Comparison of ENCODE assay signal across 17 cellular contexts in genomic region chr7:33053716-33054115, GRCh38. TPM values are rescaled to one million over a fixed set of nuclear protein-coding genes. Genes with fewer than 3 reads are reported as not detected.
DNase-seq lines count a peak whose midpoint lies in the region; ATAC-seq and TF ChIP-seq lines count a peak whose summit lies in the region.
"Had no signal": no experiment of that assay in that cellular context is flagged by ENCODE, and none has a peak within 500 bp of the region (broad histone marks: within the 10 kb centered on the region; RNA-seq: fewer than 3 reads in every experiment).

No MANE protein-coding gene starts in this region.

- H3K9me3 ChIP-seq in RWPE2 (ENCODE audit: severe bottlenecking): no peaks in the 10 kb centered on the region
- H3K9me3 ChIP-seq in gastrocnemius medialis: no peaks in the 10 kb centered on the region
- H3K9me3 ChIP-seq in adrenal gland (replicated peaks in 1 of 3): no peaks in the 10 kb centered on the region
- H3K9me3 ChIP-seq: breast epithelium, uterus had no signal

- no peak overlapping the region for H3K4me2 ChIP-seq in GM23338

- H3K4me1 Mint-ChIP-seq in activated T-cell treated with anti-CD3 and anti-CD28 coated beads, Interleukin-2, amount 50 U/mL, for 24 hours (ENCODE audit: low read depth): peaks cover 64% of the 10 kb centered on the region
- peaks cover 32% of the 10 kb centered on the region for H3K4me1 Mint-ChIP-seq in activated naive CD8-positive, alpha-beta T cell treated with anti-CD3 and anti-CD28 coated beads, Interleukin-2, amount 10 ng/mL, durations not matched to agents 7 days and 5 days
- H3K4me1 Mint-ChIP-seq in GM23338: 0 out of 3 replicates have a peak, but pooled peaks cover 5% of the 10 kb centered on the region

- no peak overlapping the region for H3K4me3 ChIP-seq in RWPE2 (ENCODE audit: severe bottlenecking)
- H3K4me3 ChIP-seq in gastrocnemius medialis: no peak overlapping the region
- no peak overlapping the region for H3K4me3 ChIP-seq in adrenal gland
- no peak overlapping the region for H3K4me3 ChIP-seq in GM23338
- H3K4me3 ChIP-seq: breast epithelium, uterus had no signal

- POLR2A ChIA-PET in activated naive CD8-positive, alpha-beta T cell treated with anti-CD3 and anti-CD28 coated beads, Interleukin-2, amount 10 ng/mL, durations not matched to agents 7 days and 5 days (lab: Charles Lee): interaction anchor here (1.0 to 3.6 kb wide), 3 partner anchors 14 to 149 kb away, joined by 3 to 16 read pairs (median 4); partner anchors contain the start of gene RP9

- H3K4me1 ChIP-seq in RWPE2 (ENCODE audit: insufficient read depth, poor library complexity, severe bottlenecking) (peaks cover 6% of the 10 kb centered on the region), gastrocnemius medialis (peaks cover 24 to 28% of the 10 kb centered on the region in 2 donors), adrenal gland (replicated peaks in 1 of 2) (peaks cover 0 to 23% of the 10 kb centered on the region in 2 donors), GM23338 (ENCODE audit: insufficient read depth) (no peaks in the 10 kb centered on the region; the same call in 1 of the 2 replicates)
- H3K4me1 ChIP-seq: uterus had no signal

- TF ChIP-seq POLR2A in gastrocnemius medialis (IDR thresholded peaks at IDR 0.05) (no peak), adrenal gland (IDR thresholded peaks at IDR 0.05) (no peak)

- H3K79me2 ChIP-seq in GM23338 (replicated peaks; ENCODE audit: insufficient read depth): peaks cover 99% of the 10 kb centered on the region

- H3K9me2 ChIP-seq in GM23338 (ENCODE audit: insufficient read depth): no peaks in the 10 kb centered on the region

- H3K4me3 Mint-ChIP-seq in activated T-cell treated with anti-CD3 and anti-CD28 coated beads, Interleukin-2, amount 50 U/mL, for 24 hours: no peak overlapping the region
- H3K4me3 Mint-ChIP-seq in activated naive CD8-positive, alpha-beta T cell treated with anti-CD3 and anti-CD28 coated beads, Interleukin-2, amount 10 ng/mL, durations not matched to agents 7 days and 5 days: no peak overlapping the region
- H3K4me3 Mint-ChIP-seq in GM23338: no peak overlapping the region

- 46 to 75% (median 67%) methylated on average over 1 of the region's 1 CpG for WGBS in adrenal gland, 4 donors

- in situ Hi-C loops in gastrocnemius medialis (cut with MboI; ENCODE audit: low sequenced_read_pairs in 4 of 4): loop anchor here in 2 of 4 donors (25.0 kb wide), 2 partner anchors 91 to 566 kb away; partner anchors contain the start of genes AVL9 (in 1 of the 2), FKBP9 (in 1 of the 2) and LSM5 (in 1 of the 2)

- H3K27me3 Mint-ChIP-seq in activated T-cell treated with anti-CD3 and anti-CD28 coated beads, Interleukin-2, amount 50 U/mL, for 24 hours: no peaks in the 10 kb centered on the region
- H3K27me3 Mint-ChIP-seq in activated naive CD8-positive, alpha-beta T cell treated with anti-CD3 and anti-CD28 coated beads, Interleukin-2, amount 10 ng/mL, durations not matched to agents 7 days and 5 days: no peaks in the 10 kb centered on the region
- no peaks in the 10 kb centered on the region for H3K27me3 Mint-ChIP-seq in GM23338 (ENCODE audit: insufficient read depth, low read depth, poor library complexity)
- H3K27me3 Mint-ChIP-seq: progenitor cell of endocrine pancreas had no signal

- H3K27ac ChIP-seq in RWPE2 (ENCODE audit: poor library complexity, severe bottlenecking) (peak overlapping the region; percentile 6), gastrocnemius medialis (peak overlapping the region; percentile 28 to 55 (median 40)), adrenal gland (no peak overlapping the region), GM23338 (ENCODE audit: low read depth) (no peak overlapping the region)
- H3K27ac ChIP-seq: breast epithelium, uterus had no signal

- peaks cover 46% of the 10 kb centered on the region for H3K36me3 Mint-ChIP-seq in activated T-cell treated with anti-CD3 and anti-CD28 coated beads, Interleukin-2, amount 50 U/mL, for 24 hours (ENCODE audit: low read depth)
- peaks cover 13% of the 10 kb centered on the region for H3K36me3 Mint-ChIP-seq in activated naive CD8-positive, alpha-beta T cell treated with anti-CD3 and anti-CD28 coated beads, Interleukin-2, amount 10 ng/mL, durations not matched to agents 7 days and 5 days
- H3K36me3 Mint-ChIP-seq in GM23338 (ENCODE audit: low read depth): peaks cover 6% of the 10 kb centered on the region; the same call in 1 of the 3 replicates

- peaks cover 59% of the 10 kb centered on the region for H4K20me1 ChIP-seq in GM23338 (replicated peaks; ENCODE audit: insufficient read depth)

- no peaks in the 10 kb centered on the region for H3F3A ChIP-seq in GM23338 (replicated peaks; ENCODE audit: low read depth)

- no peak for DNase-seq in activated T-cell treated with anti-CD3 and anti-CD28 coated beads, Interleukin-2, amount 50 U/mL, for 24 hours
- DNase-seq in activated T-cell treated with anti-CD3 and anti-CD28 coated beads, Interleukin-2, amount 50 U/mL, for 48 hours: no peak
- DNase-seq in RWPE2 (ENCODE audit: low spot score) (no peak), gastrocnemius medialis (no peak), adrenal gland (no peak), GM23338 (ENCODE audit: low spot score) (no peak), Right ventricle myocardium inferior (ENCODE audit: missing footprints) (no peak)
- no peak for DNase-seq in activated naive CD8-positive, alpha-beta T cell treated with anti-CD3 and anti-CD28 coated beads, Interleukin-2, amount 10 ng/mL, durations not matched to agents 7 days and 5 days
- DNase-seq: activated CD4-positive, alpha-beta T cell treated with anti-CD3 and anti-CD28 coated beads, Interleukin-2, amount 50 U/mL, for 1 hour; activated gamma-delta T cell; Calu3; NCI-H2081; NCI-H774; stimulated activated naive CD8-positive, alpha-beta T cell treated with anti-CD3 and anti-CD28 coated beads, Interleukin-15, Interleukin-2, amounts not matched to agents 100 U/mL and 50 U/mL, for 24 hours; uterus had no signal

- ATAC-seq in RWPE2 (ENCODE audit: low read depth) (no peak), gastrocnemius medialis (no peak), GM23338 (no peak), Right ventricle myocardium inferior (no peak)
- ATAC-seq in activated naive CD8-positive, alpha-beta T cell treated with anti-CD3 and anti-CD28 coated beads, Interleukin-2, amount 10 ng/mL, durations not matched to agents 7 days and 5 days (ENCODE audit: low read depth): no peak

- H3K27ac Mint-ChIP-seq in activated T-cell treated with anti-CD3 and anti-CD28 coated beads, Interleukin-2, amount 50 U/mL, for 24 hours: peak overlapping the region; percentile 83
- H3K27ac Mint-ChIP-seq in activated naive CD8-positive, alpha-beta T cell treated with anti-CD3 and anti-CD28 coated beads, Interleukin-2, amount 10 ng/mL, durations not matched to agents 7 days and 5 days: peak overlapping the region; percentile 65
- no peak overlapping the region for H3K27ac Mint-ChIP-seq in GM23338
- H3K27ac Mint-ChIP-seq: progenitor cell of endocrine pancreas had no signal

- TF ChIP-seq CTCF in RWPE2 (IDR thresholded peaks at IDR 0.05; ENCODE audit: poor library complexity, severe bottlenecking): no peak
- TF ChIP-seq CTCF in gastrocnemius medialis (IDR thresholded peaks at IDR 0.05 in 4 of 5, conservative IDR thresholded peaks at IDR 0.05 in 1 of 5): no peak
- no peak for TF ChIP-seq CTCF in adrenal gland (IDR thresholded peaks at IDR 0.05)
- no peak for TF ChIP-seq CTCF in GM23338 (conservative IDR thresholded peaks at IDR 0.05; ENCODE audit: low read depth in 2 of 2)

- H3K27me3 ChIP-seq in RWPE2 (ENCODE audit: insufficient read depth, poor library complexity, severe bottlenecking) (no peaks in the 10 kb centered on the region), gastrocnemius medialis (no peaks in the 10 kb centered on the region), adrenal gland (no peaks in the 10 kb centered on the region), GM23338 (ENCODE audit: insufficient read depth) (no peaks in the 10 kb centered on the region)
- H3K27me3 ChIP-seq: breast epithelium, uterus had no signal

- H3K36me3 ChIP-seq in RWPE2 (ENCODE audit: low read depth) (peaks cover 8% of the 10 kb centered on the region; the same call in 1 of the 2 replicates), gastrocnemius medialis (no peaks in the 10 kb centered on the region), adrenal gland (replicated peaks in 1 of 2) (no peaks in the 10 kb centered on the region), GM23338 (ENCODE audit: insufficient read depth) (no peaks in the 10 kb centered on the region)
- H3K36me3 ChIP-seq: breast epithelium, uterus had no signal

- H3K9me3 Mint-ChIP-seq in activated T-cell treated with anti-CD3 and anti-CD28 coated beads, Interleukin-2, amount 50 U/mL, for 24 hours: no peaks in the 10 kb centered on the region
- H3K9me3 Mint-ChIP-seq in activated naive CD8-positive, alpha-beta T cell treated with anti-CD3 and anti-CD28 coated beads, Interleukin-2, amount 10 ng/mL, durations not matched to agents 7 days and 5 days: no peaks in the 10 kb centered on the region
- no peaks in the 10 kb centered on the region for H3K9me3 Mint-ChIP-seq in GM23338

- no peak overlapping the region for H2AFZ ChIP-seq in GM23338

- intact Hi-C loops in gastrocnemius medialis (cut with DNase I; ENCODE audit: low total_unique reads) (loop anchor here (5.0 kb wide), 1 partner anchor 206 kb away; no protein-coding TSS in a partner anchor), adrenal gland (cut with DNase I) (loop anchor here in 1 of 2 donors (10.0 kb wide), 1 partner anchor 99 kb away; the partner anchor contains the start of gene FKBP9), Right ventricle myocardium inferior (cut with DNase I) (loop anchor here (5.0 kb wide), 2 partner anchors 206 to 256 kb away; no protein-coding TSS in a partner anchor)

RNA-seq across cellular contexts. Expression of gene NT5C3A, which starts 8.9 kb away (rescaled TPM):
- 10 to 100 TPM; 63.3 to 64.0 TPM for total RNA-seq in activated naive CD8-positive, alpha-beta T cell treated with anti-CD3 and anti-CD28 coated beads, Interleukin-2, amount 10 ng/mL, durations not matched to agents 7 days and 5 days
- 100 to 1,000 TPM in 1 of 4 donors, 10 to 100 TPM in 3; 37.5 to 101 (median 71.4) TPM for total RNA-seq in gastrocnemius medialis
- 10 to 100 TPM in 7 of 8 donors, 1 to 10 TPM in 1; 10.0 to 65.5 (median 21.3) TPM for total RNA-seq in adrenal gland
- 10 to 100 TPM; 13.1 to 34.4 (median 23.6) TPM for polyA plus RNA-seq in adrenal gland
- 28.5 and 36.8 TPM in 2 replicates for total RNA-seq in GM23338 (2014; rRNA removed; shearing (Covaris generic))
- polyA plus RNA-seq in GM23338 (2016; fragmentation: Nextera tagmentation; extraction: Ambion mirVana): 42.8 and 45.8 TPM in 2 replicates
- total RNA-seq in Right ventricle myocardium inferior: 25.5 TPM

RNA-seq across cellular contexts. Expression of gene RP9, which starts 55.5 kb away (rescaled TPM):
- 10 to 100 TPM; 12.8 to 13.6 TPM for total RNA-seq in activated naive CD8-positive, alpha-beta T cell treated with anti-CD3 and anti-CD28 coated beads, Interleukin-2, amount 10 ng/mL, durations not matched to agents 7 days and 5 days
- total RNA-seq in gastrocnemius medialis (10 to 100 TPM; 13.0 to 23.9 (median 20.1) TPM), adrenal gland (10 to 100 TPM in 5 of 8 donors, 1 to 10 TPM in 3; 4.2 to 12.8 (median 11.3) TPM), Right ventricle myocardium inferior (20.0 TPM)
- polyA plus RNA-seq in adrenal gland (10 to 100 TPM; 18.8 to 22.4 (median 19.9) TPM), GM23338 (2016; fragmentation: Nextera tagmentation; extraction: Ambion mirVana) (40.8 and 43.2 TPM in 2 replicates)
- total RNA-seq in GM23338 (2014; rRNA removed; shearing (Covaris generic)): 3.3 and 8.7 TPM in 2 replicates

Comparison
In these comparisons a context has a peak if more than half of its experiments do, and no peak if none do; other contexts are left out.
1. H3K27ac ChIP-seq: peak in RWPE2 (single experiment) and gastrocnemius medialis (4 of 4); none in adrenal gland (0 of 5) and GM23338 (single experiment).